27 cellular contexts compared by ENCODE assay signal in the genomic region with DNA sequence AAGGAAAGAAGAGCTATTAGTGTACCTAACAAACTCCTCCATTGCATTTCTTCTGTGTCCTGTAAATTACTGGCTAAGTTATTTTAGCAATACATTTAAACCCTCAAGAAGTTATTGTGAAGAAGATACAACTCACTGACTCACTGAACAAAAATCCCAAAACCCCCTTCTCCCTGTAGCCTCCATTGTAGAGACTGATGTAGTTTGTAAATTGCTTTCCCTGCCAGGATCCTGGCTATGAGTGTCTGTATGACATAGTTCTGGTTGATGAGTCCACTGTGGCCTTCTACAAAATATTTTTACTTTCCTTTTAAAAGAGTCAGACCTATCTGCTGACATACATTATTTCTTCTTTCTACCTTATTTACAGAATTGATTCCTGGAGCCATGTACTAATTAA.
A peak's percentile ranks its signal among the peaks of the same experiment; 100 is the strongest.
DNase-seq lines count a peak whose midpoint lies in the region; ATAC-seq, FAIRE-seq and TF ChIP-seq lines count a peak whose summit lies in the region.
"Had no signal": no experiment of that assay in that cellular context is flagged by ENCODE, and none has a peak within 500 bp of the region (broad histone marks: within the 10 kb centered on the region; RNA-seq: fewer than 3 reads in every experiment).

No MANE protein-coding gene starts in this region.

- intact Hi-C loops in left colon (cut with DNase I, micrococcal nuclease), result no loop called here

- no peaks in the 10 kb centered on the region for H3K9me3 ChIP-seq in SK-N-SH
- H3K9me3 ChIP-seq: gastrocnemius medialis had no signal

- TF ChIP-seq EP300 in SK-N-SH (IDR thresholded peaks at IDR 0.05; ENCODE audit: borderline replicate concordance in 1 of 2, low read depth in 1 of 2, low read length in 1 of 2), result no peak

- no peaks in the 10 kb centered on the region for H3K4me1 ChIP-seq in SK-N-SH (ENCODE audit: control insufficient read depth in 1 of 2, insufficient read depth in 2 of 2, low read depth in 1 of 2, low read length in 1 of 2)
- H3K4me1 ChIP-seq: gastrocnemius medialis, stomach had no signal

- peak overlapping the region in 1 of 2 experiments; percentile 38; a peak in 2 of 4 replicates for H3K27ac ChIP-seq in SK-N-SH (ENCODE audit: low read depth in 2 of 2, low read length in 1 of 2)
- H3K27ac ChIP-seq: 22Rv1, gastrocnemius medialis, skin epidermis, stomach had no signal

- no peak for FAIRE-seq in GM12892 (lab: Jason Lieb, UNC)
- FAIRE-seq: colon, GM18507, H1, HTR-8/SVneo had no signal

- H3K27me3 ChIP-seq in SK-N-SH (ENCODE audit: insufficient read depth), result no peaks in the 10 kb centered on the region
- H3K27me3 ChIP-seq: gastrocnemius medialis, stomach had no signal

- no peaks in the 10 kb centered on the region for H4K20me1 ChIP-seq in SK-N-SH (ENCODE audit: insufficient read depth)

- POLR2A ChIA-PET in SK-N-SH (lab: Yijun Ruan, JAX), result no interaction called here

- peaks cover 18% of the 10 kb centered on the region for H3F3A ChIP-seq in SK-N-SH (replicated peaks; ENCODE audit: insufficient read depth)

- DNase-seq in NCI-H2227 treated with DMSO at 0.1 percent for 48 hours (lab: John Stamatoyannopoulos, UW) (peak; percentile 7), NCI-H2227 (lab: John Stamatoyannopoulos, UW; ENCODE audit: unreplicated experiment) (no peak), SK-N-SH (no peak), fibroblast of mammary gland (ENCODE audit: low read depth) (peak; percentile 65), stromal cell of bone marrow (ENCODE audit: low read depth) (peak; percentile 41), left colon (no peak), erythroblast (lab: John Stamatoyannopoulos, UW) (no peak), GM12892 (ENCODE audit: insufficient read length) (no peak)
- DNase-seq: activated CD4-positive, alpha-beta T cell treated with anti-CD3 and anti-CD28 coated beads, Interleukin-2, amount 50 U/mL, for 1 hour; activated gamma-delta T cell treated with Interleukin-2 at 50 U/mL for 16 hours; aorta; CD4-positive, alpha-beta memory T cell; endodermal cell; gastrocnemius medialis; naive thymus-derived CD8-positive, alpha-beta T cell; NCI-H1105 treated with DMSO at 0.1 percent for 48 hours; posterior cingulate gyrus; SHP77; stimulated activated CD4-positive, alpha-beta T cell treated with anti-CD3 and anti-CD28 coated beads, Interleukin-4, amount 100 ng/mL, for 24 hours; stomach; T-helper 1 cell had no signal

- CTCF ChIA-PET in SK-N-SH (lab: Yijun Ruan, JAX), result no interaction called here

- H2AFZ ChIP-seq in SK-N-SH (ENCODE audit: low read depth), result no peak overlapping the region

- H3K79me2 ChIP-seq in SK-N-SH (ENCODE audit: insufficient read depth), result no peaks in the 10 kb centered on the region

- no peak overlapping the region for H3K4me3 ChIP-seq in SK-N-SH (ENCODE audit: low read depth in 2 of 2, low read length in 1 of 2)
- no peak overlapping the region for H3K4me3 ChIP-seq in fibroblast of mammary gland (ENCODE audit: control insufficient read depth, low read depth, low read length)
- H3K4me3 ChIP-seq: gastrocnemius medialis, skin epidermis, stomach had no signal

- ATAC-seq in left colon, result no peak
- ATAC-seq: gastrocnemius medialis; naive thymus-derived CD8-positive, alpha-beta T cell had no signal

- H3K4me2 ChIP-seq in SK-N-SH, result peak overlapping the region; percentile 40

- no peak for TF ChIP-seq POLR2A in erythroblast (IDR thresholded peaks at IDR 0.05; ENCODE audit: low read length)
- TF ChIP-seq POLR2A in GM12892 (IDR thresholded peaks at IDR 0.05; ENCODE audit: low read depth, low read length), result no peak

- TF ChIP-seq RAD21 in SK-N-SH (IDR thresholded peaks at IDR 0.05; ENCODE audit: low read length), result no peak

- no peaks in the 10 kb centered on the region for H3K36me3 ChIP-seq in SK-N-SH (replicated peaks in 1 of 2; ENCODE audit: control insufficient read depth in 1 of 2, insufficient read depth in 2 of 2, low read length in 1 of 2)
- H3K36me3 ChIP-seq: gastrocnemius medialis, stomach had no signal

- H3K9ac ChIP-seq in SK-N-SH, result no peak overlapping the region

- TF ChIP-seq CTCF in SK-N-SH (IDR thresholded peaks at IDR 0.05) (no peak), fibroblast of mammary gland (conservative IDR thresholded peaks at IDR 0.05; ENCODE audit: control insufficient read depth, insufficient read depth, low read depth, low read length) (no peak)

- no peaks in the 10 kb centered on the region for H3K9me2 ChIP-seq in SK-N-SH

TF ChIP-seq in SK-N-SH, 30 proteins besides CTCF, POLR2A, EP300 and RAD21:
- TF ChIP-seq, protein P1, sequence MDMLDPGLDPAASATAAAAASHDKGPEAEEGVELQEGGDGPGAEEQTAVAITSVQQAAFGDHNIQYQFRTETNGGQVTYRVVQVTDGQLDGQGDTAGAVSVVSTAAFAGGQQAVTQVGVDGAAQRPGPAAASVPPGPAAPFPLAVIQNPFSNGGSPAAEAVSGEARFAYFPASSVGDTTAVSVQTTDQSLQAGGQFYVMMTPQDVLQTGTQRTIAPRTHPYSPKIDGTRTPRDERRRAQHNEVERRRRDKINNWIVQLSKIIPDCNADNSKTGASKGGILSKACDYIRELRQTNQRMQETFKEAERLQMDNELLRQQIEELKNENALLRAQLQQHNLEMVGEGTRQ (IDR thresholded peaks at IDR 0.05; ENCODE audit: borderline replicate concordance, low read depth, low read length), result no peak
- no peak for TF ChIP-seq RXRA (IDR thresholded peaks at IDR 0.05; ENCODE audit: borderline replicate concordance, low read depth)
- peak; percentile 32; the same call in 1 of the 2 replicates for TF ChIP-seq FOSL2 (IDR thresholded peaks at IDR 0.05; ENCODE audit: borderline replicate concordance, low read depth)
- TF ChIP-seq TCF12 (IDR thresholded peaks at IDR 0.05), result peak; percentile 31
- TF ChIP-seq RFX5 (IDR thresholded peaks at IDR 0.05; ENCODE audit: low read length), result no peak

Comparison
In these comparisons a context has a peak if more than half of its experiments do, and no peak if none do; other contexts are left out.
1. DNase-seq: peak in NCI-H2227 treated with DMSO at 0.1 percent for 48 hours (single experiment), fibroblast of mammary gland (single experiment) and stromal cell of bone marrow (single experiment); none in NCI-H2227 (single experiment), SK-N-SH (single experiment), left colon (0 of 2), erythroblast (0 of 2) and GM12892 (single experiment).